In genomic region chr6:111648100-111648499, GRCh38 we compare ENCODE assay signal across 15 cellular contexts. TPM values are rescaled to one million over a fixed set of nuclear protein-coding genes. Genes with fewer than 3 reads are reported as not detected.
DNase-seq lines count a peak whose midpoint lies in the region; ATAC-seq and TF ChIP-seq lines count a peak whose summit lies in the region.
"Had no signal": no experiment of that assay in that cellular context is flagged by ENCODE, and none has a peak within 500 bp of the region (broad histone marks: within the 10 kb centered on the region; RNA-seq: fewer than 3 reads in every experiment).

No MANE protein-coding gene starts in this region.

- no peak overlapping the region for H4K91ac ChIP-seq in IMR-90 (ENCODE audit: insufficient read depth, low read depth, low read length)

- no peak overlapping the region for H3K18ac ChIP-seq in IMR-90 (ENCODE audit: low read depth, low read length)

- no peak overlapping the region for H3K27ac Mint-ChIP-seq in endothelial cell (ENCODE audit: unreplicated experiment)
- H3K27ac Mint-ChIP-seq: B cell; CD4-positive, alpha-beta T cell had no signal

- no peak overlapping the region for H4K5ac ChIP-seq in IMR-90 (ENCODE audit: low read depth, low read length)

- TF ChIP-seq RAD21 in IMR-90 (IDR thresholded peaks at IDR 0.05; ENCODE audit: low read length), result no peak

- no peaks in the 10 kb centered on the region for H3K79me1 ChIP-seq in IMR-90 (ENCODE audit: low read depth in 1 of 2, low read length in 2 of 2)

- 93% methylated on average over 2 of the region's 5 CpGs; no CpG with 5 or more reads in 1 of the 2 experiments for WGBS in IMR-90 (ENCODE audit: extremely low coverage in 2 of 2, insufficient read length in 1 of 2), 2 experiments
- 35 to 52% (median 44%) methylated on average over 5 of the region's 5 CpGs for WGBS in psoas muscle, 3 donors
- WGBS in prostate gland, result 95% methylated on average over 5 of the region's 5 CpGs

- no peak overlapping the region for H2AK5ac ChIP-seq in IMR-90 (ENCODE audit: low read depth, low read length)

- no peak for DNase-seq in IMR-90
- DNase-seq in endothelial cell (ENCODE audit: low spot score), result no peak
- peak; percentile 36 to 66 for DNase-seq in psoas muscle
- DNase-seq in vagina (ENCODE audit: extremely low spot score in 2 of 2), result no peak
- no peak for DNase-seq in activated gamma-delta T cell (lab: John Stamatoyannopoulos, UW)
- no peak for DNase-seq in HuH-7 (ENCODE audit: low spot score)
- no peak for DNase-seq in prostate gland (ENCODE audit: low spot score)
- DNase-seq: C1 segment of cervical spinal cord; CD4-positive, alpha-beta T cell; DMS79; GM23248 had no signal

- POLR2A ChIA-PET in IMR-90 (lab: Charles Lee; ENCODE audit: unreplicated experiment), result no interaction called here

- no peaks in the 10 kb centered on the region for H3K9me1 ChIP-seq in IMR-90 (ENCODE audit: insufficient read depth, low read length)

- H3K4me1 Mint-ChIP-seq in endothelial cell (ENCODE audit: unreplicated experiment), result no peaks in the 10 kb centered on the region
- H3K4me1 Mint-ChIP-seq: B cell had no signal

- H2AFZ ChIP-seq in IMR-90 (replicated peaks; ENCODE audit: low read length, poor library complexity), result no peak overlapping the region
- H2AFZ ChIP-seq: GM23248 had no signal

- H3K4me3 ChIP-seq in IMR-90 (ENCODE audit: insufficient read depth, low read depth, low read length) (no peak overlapping the region), psoas muscle (no peak overlapping the region), vagina (no peak overlapping the region), prostate gland (no peak overlapping the region)
- H3K4me3 ChIP-seq: GM12878, GM23248 had no signal

- no peak overlapping the region for H3K4ac ChIP-seq in IMR-90 (ENCODE audit: low read depth, low read length)

- H3K27me3 ChIP-seq in IMR-90 (ENCODE audit: control insufficient read depth, insufficient read depth, low read length), result no peaks in the 10 kb centered on the region
- no peaks in the 10 kb centered on the region for H3K27me3 ChIP-seq in psoas muscle (ENCODE audit: insufficient read depth in 3 of 3, low read length in 2 of 3)
- H3K27me3 ChIP-seq in vagina, result no peaks in the 10 kb centered on the region
- H3K27me3 ChIP-seq in prostate gland (replicated peaks; ENCODE audit: insufficient read depth), result no peaks in the 10 kb centered on the region

- H3K9ac ChIP-seq in IMR-90 (ENCODE audit: low read depth, low read length), result no peak overlapping the region

- TF ChIP-seq POLR2A in IMR-90 (IDR thresholded peaks at IDR 0.05; ENCODE audit: low read depth, low read length) (no peak), vagina (IDR thresholded peaks at IDR 0.05) (no peak), prostate gland (IDR thresholded peaks at IDR 0.05) (no peak)

- no peaks in the 10 kb centered on the region for H3K9me3 Mint-ChIP-seq in endothelial cell (ENCODE audit: unreplicated experiment)
- H3K9me3 Mint-ChIP-seq: CD4-positive, alpha-beta T cell had no signal

- H3K36me3 ChIP-seq in IMR-90 (ENCODE audit: control insufficient read depth, insufficient read depth, low read length) (no peaks in the 10 kb centered on the region), psoas muscle (ENCODE audit: insufficient read depth in 1 of 2, low read depth in 1 of 2) (no peaks in the 10 kb centered on the region), vagina (no peaks in the 10 kb centered on the region), prostate gland (no peaks in the 10 kb centered on the region)

- dilution Hi-C loops in IMR-90 (cut with HindIII; ENCODE audit: low sequenced_read_pairs, unreplicated experiment), result no loop called here

- no peak overlapping the region for H3K56ac ChIP-seq in IMR-90 (ENCODE audit: extremely low read depth, insufficient read depth, low read length)

- no peak for ATAC-seq in IMR-90 (ENCODE audit: low read depth)
- ATAC-seq in psoas muscle, result peak; percentile 64 to 79 (median 70)
- ATAC-seq: GM12878, HCT116 had no signal

- H3K23ac ChIP-seq in IMR-90 (ENCODE audit: low read depth, low read length), result 0 out of 2 replicates have a peak overlapping the region, but pooled peaks have one; percentile 11

- H2BK5ac ChIP-seq in IMR-90 (ENCODE audit: low read depth, low read length, poor library complexity, severe bottlenecking), result no peak overlapping the region

- H3K9me3 ChIP-seq in IMR-90 (ENCODE audit: control insufficient read depth, insufficient read depth, low read length) (no peaks in the 10 kb centered on the region), psoas muscle (no peaks in the 10 kb centered on the region), vagina (no peaks in the 10 kb centered on the region), prostate gland (no peaks in the 10 kb centered on the region)

- in situ Hi-C loops in IMR-90 (cut with MboI; ENCODE audit: low sequenced_read_pairs), result no loop called here

- TF ChIP-seq CTCF in IMR-90 (conservative IDR thresholded peaks at IDR 0.05; ENCODE audit: low read depth, low read length) (no peak), endothelial cell (IDR thresholded peaks at IDR 0.05; ENCODE audit: unreplicated experiment) (no peak), psoas muscle (IDR thresholded peaks at IDR 0.05) (no peak), vagina (IDR thresholded peaks at IDR 0.05) (no peak), prostate gland (IDR thresholded peaks at IDR 0.05) (no peak)

- no TSS peak for BruUV-seq in IMR-90 (replicated peaks; lab: Mats Ljungman, UMichigan)

- intact Hi-C loops in IMR-90 (cut with micrococcal nuclease) (no loop called here), psoas muscle (cut with DNase I) (loop anchor here (5.0 to 10.0 kb wide), 3 partner anchors 93 to 283 kb away; partner anchors contain the start of gene REV3L (in 1 of the 2)), vagina (cut with DNase I) (loop anchor here (10.0 kb wide), 1 partner anchor 383 kb away; no protein-coding TSS in a partner anchor), prostate gland (cut with DNase I) (loop anchor here (10.0 kb wide), 1 partner anchor 163 kb away; the partner anchor contains the start of gene REV3L)

- no peak overlapping the region for H2AK9ac ChIP-seq in IMR-90 (replicated peaks; ENCODE audit: low read depth, low read length, poor library complexity)

- H2BK120ac ChIP-seq in IMR-90 (ENCODE audit: low read depth, low read length), result no peak overlapping the region

- peaks cover 3% of the 10 kb centered on the region for H3K27me3 Mint-ChIP-seq in endothelial cell (ENCODE audit: unreplicated experiment)
- H3K27me3 Mint-ChIP-seq: B cell; CD4-positive, alpha-beta T cell had no signal

- H2BK15ac ChIP-seq in IMR-90 (ENCODE audit: low read depth, low read length), result no peak overlapping the region; the same call in 2 of the 3 replicates

- H3K36me3 Mint-ChIP-seq in endothelial cell (ENCODE audit: low read depth, unreplicated experiment), result peaks cover 12% of the 10 kb centered on the region

- H3K4me1 ChIP-seq in IMR-90 (ENCODE audit: control insufficient read depth, insufficient read depth, low read length) (no peaks in the 10 kb centered on the region; the same call in 1 of the 2 replicates), psoas muscle (peaks cover 36% of the 10 kb centered on the region), vagina (peaks cover 15% of the 10 kb centered on the region), prostate gland (replicated peaks) (no peaks in the 10 kb centered on the region)

- no peaks in the 10 kb centered on the region for H4K20me1 ChIP-seq in IMR-90 (ENCODE audit: insufficient read depth, low read length)

- H3K27ac ChIP-seq in IMR-90 (ENCODE audit: insufficient read depth, low read length), result no peak overlapping the region
- peak overlapping the region; percentile 78 for H3K27ac ChIP-seq in psoas muscle
- peak overlapping the region; percentile 68 for H3K27ac ChIP-seq in vagina
- no peak overlapping the region for H3K27ac ChIP-seq in prostate gland
- H3K27ac ChIP-seq: HL-60 had no signal

- H2BK20ac ChIP-seq in IMR-90 (ENCODE audit: low read depth, low read length), result no peak overlapping the region

- H4K8ac ChIP-seq in IMR-90 (ENCODE audit: low read depth in 2 of 2, low read length in 2 of 2), result no peak overlapping the region

- CTCF ChIA-PET in IMR-90 (lab: Yijun Ruan, JAX), result no interaction called here

- H3K4me3 Mint-ChIP-seq in endothelial cell (ENCODE audit: unreplicated experiment), result peak overlapping the region; percentile 38
- H3K4me3 Mint-ChIP-seq: B cell; CD4-positive, alpha-beta T cell had no signal

- no peak overlapping the region for H3K14ac ChIP-seq in IMR-90 (replicated peaks; ENCODE audit: low read depth, low read length)

- H3K4me2 ChIP-seq in IMR-90 (ENCODE audit: low read depth, low read length), result no peak overlapping the region

TF ChIP-seq in IMR-90, 13 proteins besides CTCF, POLR2A, EP300 and RAD21:
- no peak for TF ChIP-seq CHD1 (IDR thresholded peaks at IDR 0.05; ENCODE audit: low read depth, low read length)
- TF ChIP-seq MAFK (IDR thresholded peaks at IDR 0.05; ENCODE audit: low read depth, low read length), result no peak
- no peak for TF ChIP-seq BHLHE40 (IDR thresholded peaks at IDR 0.05; ENCODE audit: low read depth, low read length)
- TF ChIP-seq MXI1 (IDR thresholded peaks at IDR 0.05; ENCODE audit: borderline replicate concordance, low read depth, low read length), result no peak
- TF ChIP-seq FOS (IDR thresholded peaks at IDR 0.05; ENCODE audit: low read depth, low read length), result no peak
- TF ChIP-seq CEBPB (IDR thresholded peaks at IDR 0.05; ENCODE audit: low read depth, low read length), result no peak
- TF ChIP-seq SMC3 (IDR thresholded peaks at IDR 0.05; ENCODE audit: low read depth, low read length), result no peak
- TF ChIP-seq MAZ (IDR thresholded peaks at IDR 0.05; ENCODE audit: borderline replicate concordance, low read depth, low read length), result no peak
- TF ChIP-seq ELK1 (IDR thresholded peaks at IDR 0.05; ENCODE audit: borderline replicate concordance, low read depth, low read length), result no peak

RNA-seq across cellular contexts. Expression of gene TRAF3IP2, which starts 42.4 kb away (rescaled TPM):
- total RNA-seq in IMR-90 (2012; rRNA removed), result 11.7 and 15.2 TPM in 2 replicates
- 12.8 and 14.9 TPM in 2 replicates for polyA plus RNA-seq in IMR-90 (2012; rRNA removed)
- 12.6 and 14.2 TPM in 2 replicates for polyA plus RNA-seq in IMR-90 (2012; cell fraction: cytosol; rRNA removed)
- 8.7 and 9.4 TPM in 2 replicates for polyA plus RNA-seq in IMR-90 (2012; cell fraction: nucleus; rRNA removed; ENCODE audit: low replicate concordance)
- total RNA-seq in endothelial cell (ENCODE audit: unreplicated experiment), result 70.0 TPM
- total RNA-seq in psoas muscle, result 10 to 100 TPM; 17.1 to 49.3 (median 19.5) TPM
- polyA plus RNA-seq in psoas muscle, result 10 to 100 TPM in 2 of 3 donors, 1 to 10 TPM in 1; 7.9 to 46.5 (median 11.6) TPM
- total RNA-seq in vagina, result 35.1 TPM
- total RNA-seq in prostate gland, result 10 to 100 TPM; 40.2 to 52.4 TPM

Comparison
In these comparisons a context has a peak if more than half of its experiments do, and no peak if none do; other contexts are left out.
1. DNase-seq: peak in psoas muscle (2 of 2); none in IMR-90 (single experiment), endothelial cell (single experiment), vagina (0 of 2), activated gamma-delta T cell (single experiment), HuH-7 (single experiment) and prostate gland (single experiment).
2. H3K27ac ChIP-seq: peak in psoas muscle (single experiment) and vagina (single experiment); none in IMR-90 (single experiment) and prostate gland (0 of 2).